ENCODE assay signal across 12 cellular contexts in genomic region chr1:111220302-111220890, GRCh38. TPM values are rescaled to one million over a fixed set of nuclear protein-coding genes. Genes with fewer than 3 reads are reported as not detected.
DNase-seq lines count a peak whose midpoint lies in the region; ATAC-seq and TF ChIP-seq lines count a peak whose summit lies in the region.
"Had no signal": no experiment of that assay in that cellular context is flagged by ENCODE, and none has a peak within 500 bp of the region (broad histone marks: within the 10 kb centered on the region; RNA-seq: fewer than 3 reads in every experiment).

No MANE protein-coding gene starts in this region.

- no peaks in the 10 kb centered on the region for H3K79me1 ChIP-seq in neuronal stem cell (ENCODE audit: low read depth, low read length)

- no peak overlapping the region for H2BK5ac ChIP-seq in neuronal stem cell (ENCODE audit: low read length)

- no peak overlapping the region for H3K4ac ChIP-seq in neuronal stem cell (ENCODE audit: low read length)

- H3K4me1 ChIP-seq in MM.1S (ENCODE audit: low read length) (peaks cover 63% of the 10 kb centered on the region), neuronal stem cell (ENCODE audit: control insufficient read depth in 2 of 2, insufficient read depth in 1 of 2, low read depth in 1 of 2, low read length in 2 of 2) (peaks cover 15 to 18% of the 10 kb centered on the region in 2 donors)

- H3K18ac ChIP-seq in neuronal stem cell (ENCODE audit: low read length): no peak overlapping the region

- H3K9me3 ChIP-seq in MM.1S (replicated peaks; ENCODE audit: insufficient read depth, low read length) (no peaks in the 10 kb centered on the region), neuronal stem cell (replicated peaks in 1 of 2; ENCODE audit: control insufficient read depth in 2 of 2, insufficient read depth in 1 of 2, low read depth in 1 of 2, low read length in 2 of 2) (no peaks in the 10 kb centered on the region)
- H3K9me3 ChIP-seq: Caco-2 had no signal

- no peak overlapping the region for H4K8ac ChIP-seq in neuronal stem cell (ENCODE audit: low read depth, low read length)

- no peak overlapping the region for H3K23ac ChIP-seq in neuronal stem cell (ENCODE audit: low read depth, low read length, poor library complexity)

- no peaks in the 10 kb centered on the region for H3K27me3 ChIP-seq in MM.1S (replicated peaks; ENCODE audit: insufficient read depth, low read length)
- no peaks in the 10 kb centered on the region for H3K27me3 ChIP-seq in neuronal stem cell (ENCODE audit: control insufficient read depth in 3 of 3, insufficient read depth in 3 of 3, low read depth in 1 of 3, low read length in 3 of 3)

- H3K4me3 ChIP-seq in GM08714 (ENCODE audit: low read length): peak overlapping the region; percentile 7; the same call in 1 of the 2 replicates
- H3K4me3 ChIP-seq in MM.1S (ENCODE audit: low read length): no peak overlapping the region
- H3K4me3 ChIP-seq in neuronal stem cell (ENCODE audit: low read length in 2 of 2): no peak overlapping the region

- H3F3A ChIP-seq in MM.1S (ENCODE audit: insufficient read depth, low read length): peaks cover 35% of the 10 kb centered on the region

- H2AFZ ChIP-seq in MM.1S (ENCODE audit: low read length): no peak overlapping the region
- peak overlapping the region; percentile 66 for H2AFZ ChIP-seq in neuronal stem cell (ENCODE audit: low read length)

- H3K27ac ChIP-seq in MM.1S (ENCODE audit: low read length) (peak overlapping the region; percentile 74; the same call in 1 of the 2 replicates), neuronal stem cell (replicated peaks; ENCODE audit: low read length) (no peak overlapping the region)

- no peaks in the 10 kb centered on the region for H3K9me2 ChIP-seq in MM.1S (replicated peaks; ENCODE audit: insufficient read depth, low read length)

- H2BK120ac ChIP-seq in neuronal stem cell (ENCODE audit: low read depth, low read length): no peak overlapping the region

- no peak for DNase-seq in MM.1S
- DNase-seq in activated naive CD4-positive, alpha-beta T cell treated with anti-CD3 and anti-CD28 coated beads, Interleukin-2, amount 50 U/mL, for 72 hours (ENCODE audit: low spot score in 2 of 2): no peak
- no peak for DNase-seq in neuronal stem cell (ENCODE audit: low spot score)
- DNase-seq in SIG-M5 (lab: John Stamatoyannopoulos, UW): no peak
- no peak for DNase-seq in NCI-H146 (lab: John Stamatoyannopoulos, UW)
- DNase-seq: Caco-2; effector CD4-positive, alpha-beta T cell; NCI-H345; right cardiac atrium had no signal

- H2AK5ac ChIP-seq in neuronal stem cell (ENCODE audit: low read depth, low read length): no peak overlapping the region

- H3K36me3 ChIP-seq in MM.1S (replicated peaks; ENCODE audit: insufficient read depth, low read length) (no peaks in the 10 kb centered on the region), neuronal stem cell (replicated peaks in 1 of 2; ENCODE audit: control insufficient read depth in 2 of 2, insufficient read depth in 2 of 2, low read length in 2 of 2) (no peaks in the 10 kb centered on the region)

- no peak overlapping the region for H2BK15ac ChIP-seq in neuronal stem cell (ENCODE audit: low read length)

- no peaks in the 10 kb centered on the region for H3K79me2 ChIP-seq in MM.1S (ENCODE audit: low read length)

- H3K9ac ChIP-seq in MM.1S (ENCODE audit: low read length) (no peak overlapping the region), neuronal stem cell (ENCODE audit: low read depth, low read length, poor library complexity) (no peak overlapping the region)

- no CpG with 5 or more reads among the region's 6 CpGs for WGBS in neuronal stem cell (ENCODE audit: extremely low coverage in 2 of 2, insufficient read length in 2 of 2, insufficient replicate concordance in 1 of 2), 2 donors

- H4K91ac ChIP-seq in neuronal stem cell (ENCODE audit: low read depth, low read length, poor library complexity): no peak overlapping the region

- ATAC-seq in activated naive CD4-positive, alpha-beta T cell treated with anti-CD3 and anti-CD28 coated beads, Interleukin-2, amount 50 U/mL, for 72 hours: no peak
- no peak for ATAC-seq in HG02610 (IDR thresholded peaks at IDR 0.05; ENCODE audit: unreplicated experiment)
- ATAC-seq: right cardiac atrium had no signal

- peak overlapping the region; percentile 41 to 100 for H3K27ac Mint-ChIP-seq in activated naive CD4-positive, alpha-beta T cell treated with anti-CD3 and anti-CD28 coated beads, Interleukin-2, amount 50 U/mL, for 72 hours

- no peaks in the 10 kb centered on the region for H4K20me1 ChIP-seq in MM.1S (ENCODE audit: insufficient read depth, low read length)

- H3K14ac ChIP-seq in neuronal stem cell (ENCODE audit: low read length): no peak overlapping the region

- H2BK12ac ChIP-seq in neuronal stem cell (ENCODE audit: low read length): no peak overlapping the region

- peaks cover 5 to 7% of the 10 kb centered on the region in 2 donors for H3K9me3 Mint-ChIP-seq in activated naive CD4-positive, alpha-beta T cell treated with anti-CD3 and anti-CD28 coated beads, Interleukin-2, amount 50 U/mL, for 72 hours

- peak overlapping the region; percentile 57 for H3K4me2 ChIP-seq in MM.1S (ENCODE audit: low read depth, low read length)
- H3K4me2 ChIP-seq in neuronal stem cell (ENCODE audit: insufficient read depth, low read length, poor library complexity, severe bottlenecking): no peak overlapping the region

- H3K36me3 Mint-ChIP-seq in activated naive CD4-positive, alpha-beta T cell treated with anti-CD3 and anti-CD28 coated beads, Interleukin-2, amount 50 U/mL, for 72 hours: peaks cover 0 to 12% of the 10 kb centered on the region in 2 donors
- H3K36me3 Mint-ChIP-seq: brain had no signal

- no peak for TF ChIP-seq CTCF in MM.1S (IDR thresholded peaks at IDR 0.05; ENCODE audit: low read length)

RNA-seq across cellular contexts. Expression of gene CHI3L2, which starts 7.1 kb away (rescaled TPM):
- total RNA-seq in activated naive CD4-positive, alpha-beta T cell treated with anti-CD3 and anti-CD28 coated beads, Interleukin-2, amount 50 U/mL, for 72 hours: 10 to 100 TPM; 13.8 to 25.0 TPM
- polyA plus RNA-seq in neuronal stem cell (2013, experiment 1 of 2): not detected
- polyA plus RNA-seq in neuronal stem cell (2013, experiment 2 of 2): 0.04 TPM
- total RNA-seq: Caco-2 had no signal

RNA-seq across cellular contexts. Expression of gene DENND2D, which starts 19.9 kb away (rescaled TPM):
- total RNA-seq in activated naive CD4-positive, alpha-beta T cell treated with anti-CD3 and anti-CD28 coated beads, Interleukin-2, amount 50 U/mL, for 72 hours: 100 to 1,000 TPM; 213 to 221 TPM
- 0.32 TPM for polyA plus RNA-seq in neuronal stem cell (2013, experiment 1 of 2)
- polyA plus RNA-seq in neuronal stem cell (2013, experiment 2 of 2): 0.19 TPM
